In genomic region chr1:237677979-237678378, GRCh38 we compare ENCODE assay signal across 10 cellular contexts.
A peak's percentile ranks its signal among the peaks of the same experiment; 100 is the strongest.
DNase-seq lines count a peak whose midpoint lies in the region; ATAC-seq, FAIRE-seq and TF ChIP-seq lines count a peak whose summit lies in the region.
"Had no signal": no experiment of that assay in that cellular context is flagged by ENCODE, and none has a peak within 500 bp of the region (broad histone marks: within the 10 kb centered on the region; RNA-seq: fewer than 3 reads in every experiment).

No MANE protein-coding gene starts in this region.

- H3K9me3 Mint-ChIP-seq in activated naive CD4-positive, alpha-beta T cell treated with anti-CD3 and anti-CD28 coated beads, Interleukin-2, amount 50 U/mL, for 72 hours, result peaks cover 0 to 4% of the 10 kb centered on the region in 2 donors

- intact Hi-C loops in left ventricle myocardium superior (cut with micrococcal nuclease), result no loop called here

- DNase-seq in cardiac muscle cell (ENCODE audit: low read depth in 1 of 2, low spot score in 1 of 2) (peak in 1 of 2 donors; percentile 60), left ventricle myocardium superior (no peak), SK-MEL-5 (ENCODE audit: low read depth, low spot score) (peak; percentile 33), hepatic stellate cell (ENCODE audit: low spot score) (peak; percentile 2), urothelium cell line (ENCODE audit: low spot score) (peak; percentile 41), mucosa of gallbladder (ENCODE audit: low spot score) (no peak), anterior cingulate cortex (lab: John Stamatoyannopoulos, UW) (no peak)
- no peak for DNase-seq in activated naive CD4-positive, alpha-beta T cell treated with anti-CD3 and anti-CD28 coated beads, Interleukin-2, amount 50 U/mL, for 72 hours (ENCODE audit: low spot score in 2 of 2)
- DNase-seq: CD4-positive, alpha-beta memory T cell had no signal

- no peak overlapping the region for H3K4me3 ChIP-seq in cardiac muscle cell

- H3K27ac ChIP-seq in cardiac muscle cell, result peak overlapping the region; percentile 5

- TF ChIP-seq CTCF in cardiac muscle cell (IDR thresholded peaks at IDR 0.05; ENCODE audit: low read depth, low read length), result peak; percentile 33

- H3K36me3 Mint-ChIP-seq in activated naive CD4-positive, alpha-beta T cell treated with anti-CD3 and anti-CD28 coated beads, Interleukin-2, amount 50 U/mL, for 72 hours, result no peaks in the 10 kb centered on the region
- H3K36me3 Mint-ChIP-seq: CD4-positive, alpha-beta memory T cell; memory B cell had no signal

- no peak for ATAC-seq in left ventricle myocardium superior
- ATAC-seq in activated naive CD4-positive, alpha-beta T cell treated with anti-CD3 and anti-CD28 coated beads, Interleukin-2, amount 50 U/mL, for 72 hours, result no peak

- no peaks in the 10 kb centered on the region for H3K9me3 ChIP-seq in cardiac muscle cell (ENCODE audit: low read depth)

- H3K27me3 ChIP-seq in cardiac muscle cell, result no peaks in the 10 kb centered on the region

- in situ Hi-C loops in SK-MEL-5 (cut with HindIII; ENCODE audit: low pct_unique_long_range_greater_than_20kb, low sequenced_read_pairs), result no loop called here

- no peak for FAIRE-seq in urothelium cell line (lab: Jason Lieb, UNC)

- no peak overlapping the region for H3K27ac Mint-ChIP-seq in activated naive CD4-positive, alpha-beta T cell treated with anti-CD3 and anti-CD28 coated beads, Interleukin-2, amount 50 U/mL, for 72 hours
- H3K27ac Mint-ChIP-seq: CD4-positive, alpha-beta memory T cell; memory B cell had no signal

- H3K4me1 ChIP-seq in cardiac muscle cell (ENCODE audit: low read depth), result no peaks in the 10 kb centered on the region

- peaks cover 80% of the 10 kb centered on the region for H3K36me3 ChIP-seq in cardiac muscle cell

Comparison
In these comparisons a context has a peak if more than half of its experiments do, and no peak if none do; other contexts are left out.
1. DNase-seq: peak in SK-MEL-5 (single experiment), hepatic stellate cell (single experiment) and urothelium cell line (single experiment); none in left ventricle myocardium superior (single experiment), mucosa of gallbladder (single experiment), anterior cingulate cortex (0 of 58) and activated naive CD4-positive, alpha-beta T cell treated with anti-CD3 and anti-CD28 coated beads, Interleukin-2, amount 50 U/mL, for 72 hours (0 of 2).